In genomic region chr12:63875703-63876102, GRCh38 we compare ENCODE assay signal across 1 cellular context.
TF ChIP-seq lines count a peak whose summit lies in the region.

No MANE protein-coding gene starts in this region.

TF ChIP-seq in HEK293, 187 proteins besides CTCF, POLR2A, EP300 and RAD21 (continued from another document):
- peak; percentile 33; the same call in 1 of the 2 replicates for TF ChIP-seq ZBTB44 (tag by site-specific recombination; IDR thresholded peaks at IDR 0.05)
- no peak for TF ChIP-seq ZNF660 (tag by site-specific recombination; IDR thresholded peaks at IDR 0.05)
- TF ChIP-seq ZNF362 (tag by site-specific recombination; IDR thresholded peaks at IDR 0.05): no peak
- TF ChIP-seq ZNF837 (tag by site-specific recombination; IDR thresholded peaks at IDR 0.05): no peak
- TF ChIP-seq OVOL3 (tag by site-specific recombination; IDR thresholded peaks at IDR 0.05): no peak
- no peak for TF ChIP-seq ZNF776 (tag by site-specific recombination; IDR thresholded peaks at IDR 0.05; ENCODE audit: borderline replicate concordance)
- TF ChIP-seq ZNF114 (tag by site-specific recombination; IDR thresholded peaks at IDR 0.05): no peak
- TF ChIP-seq ZNF394 (tag by site-specific recombination; IDR thresholded peaks at IDR 0.05; ENCODE audit: borderline replicate concordance): no peak
TF ChIP-seq in HEK293: peak in this region for 2.
